Comparison of ENCODE assay signal across 20 cellular contexts in genomic region chr10:62915192-62915591, GRCh38.
"Had no signal": no experiment of that assay in that cellular context is flagged by ENCODE, and none has a peak within 500 bp of the region (broad histone marks: within the 10 kb centered on the region; RNA-seq: fewer than 3 reads in every experiment).

No MANE protein-coding gene starts in this region.

- H3K4me1 ChIP-seq: adrenal gland, body of pancreas, pancreas had no signal

- H3K4me3 ChIP-seq: adrenal gland, body of pancreas, coronary artery, esophagus muscularis mucosa, lung, pancreas had no signal

- H3K27me3 Mint-ChIP-seq: type B pancreatic cell had no signal

- H3K4me1 Mint-ChIP-seq: activated naive CD4-positive, alpha-beta T cell treated with anti-CD3 and anti-CD28 coated beads, Interleukin-2, amount 50 U/mL, for 24 hours; central memory CD8-positive, alpha-beta T cell; T-helper 17 cell had no signal

- H3K9me3 ChIP-seq: adrenal gland, body of pancreas, esophagus muscularis mucosa, pancreas had no signal

- H3K36me3 ChIP-seq: adrenal gland, esophagus muscularis mucosa, pancreas had no signal

- H3K27ac ChIP-seq: adrenal gland, body of pancreas, coronary artery, esophagus muscularis mucosa, pancreas had no signal

- H3K36me3 Mint-ChIP-seq: activated naive CD4-positive, alpha-beta T cell treated with anti-CD3 and anti-CD28 coated beads, Interleukin-2, amount 50 U/mL, for 24 hours; naive thymus-derived CD4-positive, alpha-beta T cell; type B pancreatic cell; WTC11 had no signal

- ATAC-seq: body of pancreas; naive thymus-derived CD4-positive, alpha-beta T cell; T-helper 17 cell; WTC11 had no signal

- DNase-seq: activated CD4-positive, alpha-beta memory T cell treated with anti-CD3 and anti-CD28 coated beads, Interleukin-2, amount 10 ng/mL, durations not matched to agents 7 days and 5 days; activated CD4-positive, alpha-beta T cell treated with anti-CD3 and anti-CD28 coated beads for 4 hours; activated effector memory CD4-positive, alpha-beta T cell treated with anti-CD3 and anti-CD28 coated beads, Interleukin-2, amount 50 U/mL, for 16 hours; activated T-cell treated with anti-CD3 and anti-CD28 coated beads, Interleukin-2, amount 50 U/mL, for 24 hours; adrenal gland; body of pancreas; glutamatergic neuron; kidney glomerular epithelial cell; naive thymus-derived CD4-positive, alpha-beta T cell; pancreas; stimulated activated CD4-positive, alpha-beta T cell treated with anti-CD3 and anti-CD28 coated beads, Interleukin-4, amount 100 ng/mL, for 1 hour; T-helper 17 cell had no signal

- H3K9me3 Mint-ChIP-seq: activated CD4-positive, alpha-beta memory T cell treated with anti-CD3 and anti-CD28 coated beads, Interleukin-2, amount 10 ng/mL, durations not matched to agents 7 days and 5 days; activated naive CD4-positive, alpha-beta T cell treated with anti-CD3 and anti-CD28 coated beads, Interleukin-2, amount 50 U/mL, for 24 hours; activated T-cell treated with anti-CD3 and anti-CD28 coated beads, Interleukin-2, amount 50 U/mL, for 24 hours; central memory CD8-positive, alpha-beta T cell; naive thymus-derived CD4-positive, alpha-beta T cell; stimulated activated naive CD8-positive, alpha-beta T cell treated with anti-CD3 and anti-CD28 coated beads, Interleukin-15, Interleukin-2, amounts not matched to agents 100 ng/mL and 50 ng/mL, for 24 hours; type B pancreatic cell; WTC11 had no signal

- H3K27me3 ChIP-seq: adrenal gland, body of pancreas, esophagus muscularis mucosa, pancreas had no signal

- H3K27ac Mint-ChIP-seq: activated CD4-positive, alpha-beta memory T cell treated with anti-CD3 and anti-CD28 coated beads, Interleukin-2, amount 10 ng/mL, durations not matched to agents 7 days and 5 days; activated naive CD4-positive, alpha-beta T cell treated with anti-CD3 and anti-CD28 coated beads, Interleukin-2, amount 50 U/mL, for 24 hours; activated T-cell treated with anti-CD3 and anti-CD28 coated beads, Interleukin-2, amount 50 U/mL, for 24 hours; naive thymus-derived CD4-positive, alpha-beta T cell; stimulated activated naive CD8-positive, alpha-beta T cell treated with anti-CD3 and anti-CD28 coated beads, Interleukin-15, Interleukin-2, amounts not matched to agents 100 ng/mL and 50 ng/mL, for 24 hours; T-helper 17 cell; type B pancreatic cell; WTC11 had no signal

- H3K4me3 Mint-ChIP-seq: activated CD4-positive, alpha-beta memory T cell treated with anti-CD3 and anti-CD28 coated beads, Interleukin-2, amount 10 ng/mL, durations not matched to agents 7 days and 5 days; activated naive CD4-positive, alpha-beta T cell treated with anti-CD3 and anti-CD28 coated beads, Interleukin-2, amount 50 U/mL, for 24 hours; activated T-cell treated with anti-CD3 and anti-CD28 coated beads, Interleukin-2, amount 50 U/mL, for 24 hours; central memory CD8-positive, alpha-beta T cell; naive thymus-derived CD4-positive, alpha-beta T cell; stimulated activated naive CD8-positive, alpha-beta T cell treated with anti-CD3 and anti-CD28 coated beads, Interleukin-15, Interleukin-2, amounts not matched to agents 100 ng/mL and 50 ng/mL, for 24 hours; T-helper 17 cell; type B pancreatic cell; WTC11 had no signal
